ENCODE assay signal across 8 cellular contexts in genomic region chr9:125745682-125746016, GRCh38. TPM values are rescaled to one million over a fixed set of nuclear protein-coding genes. Genes with fewer than 3 reads are reported as not detected.
DNase-seq lines count a peak whose midpoint lies in the region; ATAC-seq, FAIRE-seq and TF ChIP-seq lines count a peak whose summit lies in the region.

No MANE protein-coding gene starts in this region.

- TF ChIP-seq CTCF in SK-N-SH (IDR thresholded peaks at IDR 0.05) (no peak), keratinocyte (optimal IDR thresholded peaks at IDR 0.05 in 1 of 3, IDR thresholded peaks at IDR 0.05 in 1 of 3, conservative IDR thresholded peaks at IDR 0.05 in 1 of 3; ENCODE audit: extremely low read depth in 1 of 3, insufficient read depth in 2 of 3, low read length in 3 of 3) (no peak)

- H3K4me1 Mint-ChIP-seq in activated T-helper 2 cell treated with anti-CD3 and anti-CD28 coated beads, Interferon-gamma antibody, Interleukin-2, Interleukin-4, amounts not matched to agents 10 μg/mL and 5 μg/mL and 100 μg/mL, durations not matched to agents 14 hours and 24 hours and 36 hours (ENCODE audit: low read depth) = peaks cover 36% of the 10 kb centered on the region

- H3K4me3 ChIP-seq in SK-N-SH (ENCODE audit: low read depth in 2 of 2, low read length in 1 of 2) (peak overlapping the region; percentile 53 to 96), keratinocyte (ENCODE audit: control insufficient read depth in 2 of 3, extremely low read depth in 1 of 3, insufficient read depth in 2 of 3, low read depth in 1 of 3, low read length in 3 of 3) (peak overlapping the region; percentile 33 to 61 (median 57)), subcutaneous abdominal adipose tissue (ENCODE audit: low read depth in 1 of 5, low read length in 5 of 5) (peak overlapping the region; percentile 56 to 84 (median 76))

- H3K9me3 ChIP-seq in SK-N-SH (no peaks in the 10 kb centered on the region), keratinocyte (ENCODE audit: control insufficient read depth, low read depth, low read length) (no peaks in the 10 kb centered on the region), subcutaneous abdominal adipose tissue (ENCODE audit: control insufficient read depth in 5 of 5, low read length in 5 of 5) (no peaks in the 10 kb centered on the region)

- DNase-seq in SK-N-SH = no peak
- no peak for DNase-seq in activated T-helper 2 cell treated with anti-CD3 and anti-CD28 coated beads, Interferon-gamma antibody, Interleukin-2, Interleukin-4, amounts not matched to agents 10 μg/mL and 5 μg/mL and 100 μg/mL, durations not matched to agents 14 hours and 24 hours and 36 hours (ENCODE audit: low spot score)
- DNase-seq in keratinocyte (ENCODE audit: low read depth, low spot score) = no peak
- no peak for DNase-seq in NOMO-1 treated with DMSO at 0.1 percent for 48 hours (lab: John Stamatoyannopoulos, UW; ENCODE audit: unreplicated experiment)
- DNase-seq in medulla oblongata (ENCODE audit: extremely low spot score) = no peak

- no peaks in the 10 kb centered on the region for H3K9me1 ChIP-seq in keratinocyte (ENCODE audit: control insufficient read depth, extremely low read depth, insufficient read depth, low read length)

- peak; percentile 20 for FAIRE-seq in keratinocyte (lab: Jason Lieb, UNC)

- H2AFZ ChIP-seq in SK-N-SH (ENCODE audit: low read depth) (no peak overlapping the region), keratinocyte (ENCODE audit: control insufficient read depth, low read length) (peak overlapping the region; percentile 36)

- H3K27ac ChIP-seq in SK-N-SH (ENCODE audit: low read depth in 2 of 2, low read length in 1 of 2) (peak overlapping the region; percentile 61 to 72), keratinocyte (ENCODE audit: control insufficient read depth, insufficient read depth, low read length) (no peak overlapping the region), subcutaneous abdominal adipose tissue (ENCODE audit: low read depth, low read length) (peak overlapping the region; percentile 75)

- peak overlapping the region; percentile 80 for H3K4me3 Mint-ChIP-seq in activated T-helper 2 cell treated with anti-CD3 and anti-CD28 coated beads, Interferon-gamma antibody, Interleukin-2, Interleukin-4, amounts not matched to agents 10 μg/mL and 5 μg/mL and 100 μg/mL, durations not matched to agents 14 hours and 24 hours and 36 hours (ENCODE audit: low read depth)

- CTCF ChIA-PET in SK-N-SH (lab: Yijun Ruan, JAX) = interaction anchor here (0.9 to 2.0 kb wide), 5 partner anchors 15 to 653 kb away, joined by 3 to 8 read pairs (median 5); no protein-coding TSS in a partner anchor

- dilution Hi-C loops in keratinocyte (cut with MboI; ENCODE audit: extremely low pct_ligation_motif_present, low sequenced_read_pairs) = no loop called here

- ATAC-seq in SK-N-SH treated with all-trans-retinoic acid at 6 μM for 48 hours (no peak), GM19023 (IDR thresholded peaks at IDR 0.05; ENCODE audit: unreplicated experiment) (no peak)

- peaks cover 34% of the 10 kb centered on the region for H3K79me2 ChIP-seq in SK-N-SH (ENCODE audit: insufficient read depth)
- H3K79me2 ChIP-seq in keratinocyte (ENCODE audit: control insufficient read depth, insufficient read depth, low read length) = peaks cover 30% of the 10 kb centered on the region

- TF ChIP-seq EP300 in SK-N-SH (IDR thresholded peaks at IDR 0.05; ENCODE audit: borderline replicate concordance in 1 of 2, low read depth in 1 of 2, low read length in 1 of 2) = no peak

- WGBS in SK-N-SH (ENCODE audit: low lambda C conversion rate) = 70% methylated on average over 6 of the region's 6 CpGs

- H3K9me3 Mint-ChIP-seq in activated T-helper 2 cell treated with anti-CD3 and anti-CD28 coated beads, Interferon-gamma antibody, Interleukin-2, Interleukin-4, amounts not matched to agents 10 μg/mL and 5 μg/mL and 100 μg/mL, durations not matched to agents 14 hours and 24 hours and 36 hours = no peaks in the 10 kb centered on the region

- POLR2A ChIA-PET in SK-N-SH (lab: Yijun Ruan, JAX) = interaction anchor here (0.6 to 2.0 kb wide), 6 partner anchors 16 to 729 kb away, joined by 3 to 14 read pairs (median 3); partner anchors contain the start of gene MAPKAP1

- H3K27me3 Mint-ChIP-seq in activated T-helper 2 cell treated with anti-CD3 and anti-CD28 coated beads, Interferon-gamma antibody, Interleukin-2, Interleukin-4, amounts not matched to agents 10 μg/mL and 5 μg/mL and 100 μg/mL, durations not matched to agents 14 hours and 24 hours and 36 hours (ENCODE audit: low read depth) = peaks cover 28% of the 10 kb centered on the region

- H4K20me1 ChIP-seq in SK-N-SH (ENCODE audit: insufficient read depth) = no peaks in the 10 kb centered on the region
- H4K20me1 ChIP-seq in keratinocyte (ENCODE audit: control insufficient read depth, extremely low read depth, insufficient read depth, low read length) = no peaks in the 10 kb centered on the region

- peaks cover 32% of the 10 kb centered on the region for H3F3A ChIP-seq in SK-N-SH (replicated peaks; ENCODE audit: insufficient read depth)

- peaks cover 13 to 24% of the 10 kb centered on the region in 2 experiments for H3K36me3 ChIP-seq in SK-N-SH (replicated peaks in 1 of 2; ENCODE audit: control insufficient read depth in 1 of 2, insufficient read depth in 2 of 2, low read length in 1 of 2)
- peaks cover 0 to 3% of the 10 kb centered on the region in 2 experiments for H3K36me3 ChIP-seq in keratinocyte (ENCODE audit: control insufficient read depth in 2 of 2, extremely low read depth in 1 of 2, insufficient read depth in 2 of 2, low read length in 2 of 2)
- no peaks in the 10 kb centered on the region for H3K36me3 ChIP-seq in subcutaneous abdominal adipose tissue (ENCODE audit: control insufficient read depth in 5 of 5, insufficient read depth in 5 of 5, low read length in 5 of 5)

- TF ChIP-seq RAD21 in SK-N-SH (IDR thresholded peaks at IDR 0.05; ENCODE audit: low read length) = no peak

- peaks cover 13% of the 10 kb centered on the region for H3K36me3 Mint-ChIP-seq in activated T-helper 2 cell treated with anti-CD3 and anti-CD28 coated beads, Interferon-gamma antibody, Interleukin-2, Interleukin-4, amounts not matched to agents 10 μg/mL and 5 μg/mL and 100 μg/mL, durations not matched to agents 14 hours and 24 hours and 36 hours (ENCODE audit: low read depth)

- intact Hi-C loops in activated T-helper 2 cell treated with anti-CD3 and anti-CD28 coated beads, Interferon-gamma antibody, Interleukin-2, Interleukin-4, amounts not matched to agents 10 μg/mL and 5 μg/mL and 100 μg/mL, durations not matched to agents 14 hours and 24 hours and 36 hours (cut with micrococcal nuclease) = loop anchor here (1.0 to 10.0 kb wide), 5 partner anchors 38 to 111 kb away; partner anchors contain the start of gene MAPKAP1

- peak overlapping the region; percentile 74 for H3K4me2 ChIP-seq in SK-N-SH
- H3K4me2 ChIP-seq in keratinocyte (ENCODE audit: control insufficient read depth, extremely low read depth, insufficient read depth, low read depth, low read length) = peak overlapping the region; percentile 89

- H3K27ac Mint-ChIP-seq in activated T-helper 2 cell treated with anti-CD3 and anti-CD28 coated beads, Interferon-gamma antibody, Interleukin-2, Interleukin-4, amounts not matched to agents 10 μg/mL and 5 μg/mL and 100 μg/mL, durations not matched to agents 14 hours and 24 hours and 36 hours = no peak overlapping the region

- H3K9ac ChIP-seq in SK-N-SH = no peak overlapping the region; the same call in 1 of the 2 replicates
- H3K9ac ChIP-seq in keratinocyte (ENCODE audit: control insufficient read depth, extremely low read depth, insufficient read depth, low read length) = no peak overlapping the region
- H3K9ac ChIP-seq in subcutaneous abdominal adipose tissue (ENCODE audit: low read length in 5 of 5) = peak overlapping the region in 3 of 5 donors; percentile 14 to 43 (median 21)

- H3K27me3 ChIP-seq in SK-N-SH (ENCODE audit: insufficient read depth) (no peaks in the 10 kb centered on the region), keratinocyte (ENCODE audit: control insufficient read depth, extremely low read depth, insufficient read depth, low read length) (no peaks in the 10 kb centered on the region), subcutaneous abdominal adipose tissue (ENCODE audit: control insufficient read depth in 5 of 5, insufficient read depth in 4 of 5, low read length in 5 of 5) (no peaks in the 10 kb centered on the region)

- no peaks in the 10 kb centered on the region for H3K9me2 ChIP-seq in SK-N-SH

- H3K4me1 ChIP-seq in SK-N-SH (ENCODE audit: control insufficient read depth in 1 of 2, insufficient read depth in 2 of 2, low read depth in 1 of 2, low read length in 1 of 2) (peaks cover 6 to 9% of the 10 kb centered on the region in 2 experiments; a peak in 3 of 4 replicates), keratinocyte (ENCODE audit: control insufficient read depth, extremely low read depth, insufficient read depth, low read length) (peaks cover 19% of the 10 kb centered on the region), subcutaneous abdominal adipose tissue (ENCODE audit: control insufficient read depth in 5 of 5, insufficient read depth in 5 of 5, low read length in 5 of 5) (peaks cover 3 to 34% (median 25%) of the 10 kb centered on the region in 5 donors)

RNA-seq across cellular contexts. Expression of gene PBX3, which starts 1.5 kb away (rescaled TPM):
- 73.0 and 87.0 TPM in 2 replicates for polyA plus RNA-seq in SK-N-SH (2012; rRNA removed)
- 89.5 and 93.2 TPM in 2 replicates for polyA plus RNA-seq in SK-N-SH (2012; cell fraction: cytosol; rRNA removed)
- polyA plus RNA-seq in SK-N-SH (2012; cell fraction: nucleus; rRNA removed) = 84.3 and 152 TPM in 2 replicates
- total RNA-seq in activated T-helper 2 cell treated with anti-CD3 and anti-CD28 coated beads, Interferon-gamma antibody, Interleukin-2, Interleukin-4, amounts not matched to agents 10 μg/mL and 5 μg/mL and 100 μg/mL, durations not matched to agents 14 hours and 24 hours and 36 hours = 20.6 and 21.4 TPM in 2 replicates
- 20.9 to 26.3 TPM (median 23.5 TPM) in 3 replicates for polyA plus RNA-seq in keratinocyte
- polyA plus RNA-seq in keratinocyte (2011; ENCODE audit: low read depth) = 7.4 TPM
- polyA plus RNA-seq in keratinocyte (2011; cell fraction: cytosol; rRNA removed) = 14.7 and 22.8 TPM in 2 replicates
- polyA plus RNA-seq in keratinocyte (2011; cell fraction: nucleus; rRNA removed) = 33.9 and 36.7 TPM in 2 replicates
- 12.2 and 14.5 TPM in 2 replicates for polyA plus RNA-seq in keratinocyte (2012; ENCODE audit: low replicate concordance)
- polyA minus RNA-seq in keratinocyte = 9.8 to 36.5 TPM (median 15.6 TPM) in 3 replicates
- polyA minus RNA-seq in keratinocyte (2011; cell fraction: cytosol; rRNA and poly(A)+ RNA removed) = 16.5 TPM
- 40.9 and 54.4 TPM in 2 replicates for polyA minus RNA-seq in keratinocyte (2011; cell fraction: nucleus; rRNA and poly(A)+ RNA removed)

RNA-seq across cellular contexts. Expression of gene MAPKAP1, which starts 38.6 kb away (rescaled TPM):
- polyA plus RNA-seq in SK-N-SH (2012; rRNA removed) = 97.9 and 117 TPM in 2 replicates
- polyA plus RNA-seq in SK-N-SH (2012; cell fraction: cytosol; rRNA removed) = 102 and 103 TPM in 2 replicates
- polyA plus RNA-seq in SK-N-SH (2012; cell fraction: nucleus; rRNA removed) = 81.1 and 148 TPM in 2 replicates
- total RNA-seq in activated T-helper 2 cell treated with anti-CD3 and anti-CD28 coated beads, Interferon-gamma antibody, Interleukin-2, Interleukin-4, amounts not matched to agents 10 μg/mL and 5 μg/mL and 100 μg/mL, durations not matched to agents 14 hours and 24 hours and 36 hours = 77.9 and 83.8 TPM in 2 replicates
- 105 to 145 TPM (median 129 TPM) in 3 replicates for polyA plus RNA-seq in keratinocyte
- 41.9 TPM for polyA plus RNA-seq in keratinocyte (2011; ENCODE audit: low read depth)
- polyA plus RNA-seq in keratinocyte (2011; cell fraction: cytosol; rRNA removed) = 111 and 193 TPM in 2 replicates
- 76.6 and 79.3 TPM in 2 replicates for polyA plus RNA-seq in keratinocyte (2011; cell fraction: nucleus; rRNA removed)
- 59.1 and 87.3 TPM in 2 replicates for polyA plus RNA-seq in keratinocyte (2012; ENCODE audit: low replicate concordance)
- polyA minus RNA-seq in keratinocyte = 131 to 227 TPM (median 175 TPM) in 3 replicates
- 58.1 TPM for polyA minus RNA-seq in keratinocyte (2011; cell fraction: cytosol; rRNA and poly(A)+ RNA removed)
- polyA minus RNA-seq in keratinocyte (2011; cell fraction: nucleus; rRNA and poly(A)+ RNA removed) = 60.0 and 115 TPM in 2 replicates

Comparison
In these comparisons a context has a peak if more than half of its experiments do, and no peak if none do; other contexts are left out.
1. H3K9ac ChIP-seq: peak in subcutaneous abdominal adipose tissue (3 of 5); none in SK-N-SH (single experiment) and keratinocyte (single experiment).
2. Peak in every context shown above with its lines, with median percentiles within 50 percentile points of each other: H3K4me3 ChIP-seq.